Comparison of ENCODE assay signal across 9 cellular contexts in genomic region chr2:136056077-136056688, GRCh38.
DNase-seq lines count a peak whose midpoint lies in the region; ATAC-seq and TF ChIP-seq lines count a peak whose summit lies in the region.
"Had no signal": no experiment of that assay in that cellular context is flagged by ENCODE, and none has a peak within 500 bp of the region (broad histone marks: within the 10 kb centered on the region; RNA-seq: fewer than 3 reads in every experiment).

No MANE protein-coding gene starts in this region.

- POLR2A ChIA-PET in HEK293T (lab: Yijun Ruan, JAX): no interaction called here

- no peak for TF ChIP-seq POLR2A in lower leg skin (IDR thresholded peaks at IDR 0.05)

- peaks cover 93% of the 10 kb centered on the region for H3K4me1 Mint-ChIP-seq in activated naive CD4-positive, alpha-beta T cell treated with anti-CD3 and anti-CD28 coated beads, Interleukin-2, amount 10 ng/mL, durations not matched to agents 7 days and 5 days

- no peak for DNase-seq in activated naive CD4-positive, alpha-beta T cell treated with anti-CD3 and anti-CD28 coated beads, Interleukin-2, amount 10 ng/mL, durations not matched to agents 7 days and 5 days
- DNase-seq in HPDE6-E6E7 (ENCODE audit: extremely low spot score): no peak
- no peak for DNase-seq in HEK293T (ENCODE audit: extremely low spot score)
- DNase-seq in NCI-H345 (lab: John Stamatoyannopoulos, UW): no peak
- DNase-seq in lower leg skin (ENCODE audit: low spot score in 2 of 2): no peak
- DNase-seq: NCI-H446 had no signal

- WGBS in lower leg skin, 2 donors: 74 to 77% methylated on average over 5 of the region's 5 CpGs

- CTCF ChIA-PET in activated naive CD4-positive, alpha-beta T cell treated with anti-CD3 and anti-CD28 coated beads, Interleukin-2, amount 10 ng/mL, durations not matched to agents 7 days and 5 days (lab: Charles Lee): interaction anchor here (0.7 to 4.2 kb wide), 17 partner anchors 10 to 329 kb away, joined by 3 to 25 read pairs (median 3); partner anchors contain the start of gene DARS1
- CTCF ChIA-PET in HEK293T (lab: Yijun Ruan, JAX): no interaction called here

- no peaks in the 10 kb centered on the region for H3K27me3 Mint-ChIP-seq in activated naive CD4-positive, alpha-beta T cell treated with anti-CD3 and anti-CD28 coated beads, Interleukin-2, amount 10 ng/mL, durations not matched to agents 7 days and 5 days

- H3K9me3 Mint-ChIP-seq in activated naive CD4-positive, alpha-beta T cell treated with anti-CD3 and anti-CD28 coated beads, Interleukin-2, amount 10 ng/mL, durations not matched to agents 7 days and 5 days: peaks cover 2% of the 10 kb centered on the region

- intact Hi-C loops in lower leg skin (cut with DNase I; ENCODE audit: low total_unique reads): no loop called here

- peak overlapping the region; percentile 94 for H3K27ac Mint-ChIP-seq in activated naive CD4-positive, alpha-beta T cell treated with anti-CD3 and anti-CD28 coated beads, Interleukin-2, amount 10 ng/mL, durations not matched to agents 7 days and 5 days

- H3K4me3 Mint-ChIP-seq in activated naive CD4-positive, alpha-beta T cell treated with anti-CD3 and anti-CD28 coated beads, Interleukin-2, amount 10 ng/mL, durations not matched to agents 7 days and 5 days: peak overlapping the region; percentile 31

- no peak overlapping the region for H3K4me3 ChIP-seq in lower leg skin (ENCODE audit: low read depth, poor library complexity, severe bottlenecking)

- no peak for TF ChIP-seq CTCF in lower leg skin (IDR thresholded peaks at IDR 0.05)

- H3K36me3 Mint-ChIP-seq in activated naive CD4-positive, alpha-beta T cell treated with anti-CD3 and anti-CD28 coated beads, Interleukin-2, amount 10 ng/mL, durations not matched to agents 7 days and 5 days: peaks cover 12% of the 10 kb centered on the region

- ATAC-seq in GM18499 (IDR thresholded peaks at IDR 0.05; ENCODE audit: insufficient read depth, unreplicated experiment) (peak; percentile 32), GM21367 (IDR thresholded peaks at IDR 0.05; ENCODE audit: unreplicated experiment) (peak; percentile 25), HG03442 (IDR thresholded peaks at IDR 0.05; ENCODE audit: unreplicated experiment) (peak; percentile 27)

TF ChIP-seq in HEK293T, 16 proteins besides CTCF, POLR2A, EP300 and RAD21:
- TF ChIP-seq FOXK2 (IDR thresholded peaks at IDR 0.05) (no peak), L3MBTL2 (conservative IDR thresholded peaks at IDR 0.05) (no peak), CTBP1 (IDR thresholded peaks at IDR 0.05; ENCODE audit: borderline replicate concordance) (no peak), NFRKB (IDR thresholded peaks at IDR 0.05) (no peak), ZNF384 (IDR thresholded peaks at IDR 0.05) (no peak), ARNT (IDR thresholded peaks at IDR 0.05) (no peak), SUZ12 (IDR thresholded peaks at IDR 0.05) (no peak)
